ENCODE assay signal across 24 cellular contexts in the genomic region with DNA sequence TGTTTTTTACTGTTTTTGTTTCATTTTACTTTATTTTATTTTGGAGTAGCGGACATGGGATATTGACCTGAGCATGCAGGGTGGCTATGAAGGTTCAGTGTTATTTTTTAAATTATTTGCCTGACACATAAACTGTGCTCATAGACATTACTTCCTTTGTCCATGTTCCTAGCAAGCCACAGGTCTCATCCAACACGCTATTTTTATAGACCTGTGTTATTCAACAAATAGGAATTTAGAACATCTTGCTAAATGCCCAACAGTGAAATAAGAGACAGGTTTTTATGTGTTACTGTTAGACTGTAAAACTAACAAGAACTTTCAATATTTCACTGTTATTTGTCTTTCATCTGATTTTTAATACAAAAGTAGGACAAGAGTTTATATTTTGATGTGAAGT.
A peak's percentile ranks its signal among the peaks of the same experiment; 100 is the strongest.
DNase-seq lines count a peak whose midpoint lies in the region; ATAC-seq and TF ChIP-seq lines count a peak whose summit lies in the region.
"Had no signal": no experiment of that assay in that cellular context is flagged by ENCODE, and none has a peak within 500 bp of the region (broad histone marks: within the 10 kb centered on the region; RNA-seq: fewer than 3 reads in every experiment).

No MANE protein-coding gene starts in this region.

- H3K27me3 ChIP-seq in GM23338 (ENCODE audit: insufficient read depth) (no peaks in the 10 kb centered on the region), mammary epithelial cell (ENCODE audit: insufficient read depth, low read length) (no peaks in the 10 kb centered on the region), vagina (no peaks in the 10 kb centered on the region)
- H3K27me3 ChIP-seq: neural progenitor cell had no signal

- H3K4me3 Mint-ChIP-seq in GM23338 (no peak overlapping the region), mesothelial cell of epicardium (no peak overlapping the region)
- H3K4me3 Mint-ChIP-seq: activated CD8-positive, alpha-beta memory T cell treated with anti-CD3 and anti-CD28 coated beads, Interleukin-2, amount 10 ng/mL, durations not matched to agents 7 days and 5 days; activated T-cell treated with anti-CD3 and anti-CD28 coated beads, Interleukin-2, amount 50 U/mL, for 72 hours; CD4-positive, CD25-positive, alpha-beta regulatory T cell; neural progenitor cell had no signal

- H3K9me2 ChIP-seq in GM23338 (ENCODE audit: insufficient read depth), result no peaks in the 10 kb centered on the region

- dilution Hi-C loops in mammary epithelial cell (cut with HindIII; ENCODE audit: low sequenced_read_pairs), result no loop called here

- H3K4me3 ChIP-seq in GM23338 (no peak overlapping the region), mammary epithelial cell (replicated peaks in 1 of 3; ENCODE audit: insufficient read depth in 1 of 3, low read depth in 2 of 3, low read length in 3 of 3) (no peak overlapping the region), skeletal muscle cell (ENCODE audit: low read depth, low read length) (no peak overlapping the region), vagina (no peak overlapping the region)
- H3K4me3 ChIP-seq: heart right ventricle, neural progenitor cell had no signal

- BruUV-seq in mammary epithelial cell (replicated peaks; lab: Mats Ljungman, UMichigan), result no TSS peak

- H3K36me3 ChIP-seq in GM23338 (ENCODE audit: insufficient read depth), result no peaks in the 10 kb centered on the region
- no peaks in the 10 kb centered on the region for H3K36me3 ChIP-seq in mammary epithelial cell (ENCODE audit: insufficient read depth, low read length)
- H3K36me3 ChIP-seq in vagina, result no peaks in the 10 kb centered on the region
- H3K36me3 ChIP-seq: heart right ventricle, neural progenitor cell, WERI-Rb-1 had no signal

- H3K79me2 ChIP-seq in GM23338 (replicated peaks; ENCODE audit: insufficient read depth) (no peaks in the 10 kb centered on the region), mammary epithelial cell (ENCODE audit: insufficient read depth, low read length) (no peaks in the 10 kb centered on the region)

- no peak overlapping the region for H3K9ac ChIP-seq in mammary epithelial cell (ENCODE audit: insufficient read depth, low read length)
- H3K9ac ChIP-seq: neural progenitor cell had no signal

- no peaks in the 10 kb centered on the region for H3K36me3 Mint-ChIP-seq in GM23338 (ENCODE audit: low read depth)
- H3K36me3 Mint-ChIP-seq in mesothelial cell of epicardium, result no peaks in the 10 kb centered on the region
- H3K36me3 Mint-ChIP-seq: activated CD8-positive, alpha-beta memory T cell treated with anti-CD3 and anti-CD28 coated beads, Interleukin-2, amount 10 ng/mL, durations not matched to agents 7 days and 5 days; CD4-positive, CD25-positive, alpha-beta regulatory T cell; neural progenitor cell had no signal

- in situ Hi-C loops in mammary epithelial cell (cut with MboI; ENCODE audit: low sequenced_read_pairs in 2 of 2), result no loop called here

- H3K9me3 Mint-ChIP-seq in GM23338 (no peaks in the 10 kb centered on the region), mesothelial cell of epicardium (no peaks in the 10 kb centered on the region)
- H3K9me3 Mint-ChIP-seq: neural progenitor cell had no signal

- no peak for TF ChIP-seq POLR2A in vagina (IDR thresholded peaks at IDR 0.05)

- peaks cover 60% of the 10 kb centered on the region for H3K4me1 ChIP-seq in GM23338 (ENCODE audit: insufficient read depth)
- H3K4me1 ChIP-seq in mammary epithelial cell (ENCODE audit: insufficient read depth, low read length), result peaks cover 20% of the 10 kb centered on the region
- no peaks in the 10 kb centered on the region for H3K4me1 ChIP-seq in vagina
- H3K4me1 ChIP-seq: heart right ventricle had no signal

- TF ChIP-seq CTCF in GM23338 (conservative IDR thresholded peaks at IDR 0.05; ENCODE audit: low read depth in 2 of 2), result no peak
- no peak for TF ChIP-seq CTCF in mammary epithelial cell (conservative IDR thresholded peaks at IDR 0.05 in 1 of 2, IDR thresholded peaks at IDR 0.05 in 1 of 2; ENCODE audit: extremely low read depth in 1 of 2, insufficient read depth in 1 of 2, low read depth in 1 of 2, low read length in 2 of 2)
- no peak for TF ChIP-seq CTCF in mesothelial cell of epicardium (IDR thresholded peaks at IDR 0.05; ENCODE audit: unreplicated experiment)
- TF ChIP-seq CTCF in vagina (IDR thresholded peaks at IDR 0.05), result no peak

- H3K4me2 ChIP-seq in GM23338, result 0 out of 2 replicates have a peak overlapping the region, but pooled peaks have one; percentile 3
- H3K4me2 ChIP-seq in mammary epithelial cell (ENCODE audit: insufficient read depth, low read depth, low read length), result peak overlapping the region; percentile 54
- H3K4me2 ChIP-seq: neural progenitor cell had no signal

- peak overlapping the region; percentile 94 for H3K27ac Mint-ChIP-seq in GM23338
- no peak overlapping the region for H3K27ac Mint-ChIP-seq in mesothelial cell of epicardium
- H3K27ac Mint-ChIP-seq: activated CD8-positive, alpha-beta memory T cell treated with anti-CD3 and anti-CD28 coated beads, Interleukin-2, amount 10 ng/mL, durations not matched to agents 7 days and 5 days; activated T-cell treated with anti-CD3 and anti-CD28 coated beads, Interleukin-2, amount 50 U/mL, for 72 hours; CD4-positive, CD25-positive, alpha-beta regulatory T cell; neural progenitor cell had no signal

- H3K4me1 Mint-ChIP-seq in GM23338 (peaks cover 45% of the 10 kb centered on the region), mesothelial cell of epicardium (peaks cover 11% of the 10 kb centered on the region)
- H3K4me1 Mint-ChIP-seq: activated CD8-positive, alpha-beta memory T cell treated with anti-CD3 and anti-CD28 coated beads, Interleukin-2, amount 10 ng/mL, durations not matched to agents 7 days and 5 days; CD4-positive, CD25-positive, alpha-beta regulatory T cell had no signal

- no peak for ATAC-seq in GM23338
- ATAC-seq: activated CD8-positive, alpha-beta memory T cell treated with anti-CD3 and anti-CD28 coated beads, Interleukin-2, amount 10 ng/mL, durations not matched to agents 7 days and 5 days; activated T-cell treated with anti-CD3 and anti-CD28 coated beads, Interleukin-2, amount 50 U/mL, for 72 hours; heart right ventricle; Right ventricle myocardium inferior; sciatic nerve had no signal

- DNase-seq in GM23338 (ENCODE audit: low spot score) (no peak), M059J (ENCODE audit: low read depth) (peak; percentile 19), mammary epithelial cell (peak; percentile 46), skeletal muscle cell (ENCODE audit: low read depth) (peak; percentile 5), iPS-NIHi7 (ENCODE audit: extremely low spot score) (no peak), mesothelial cell of epicardium (ENCODE audit: low spot score in 2 of 2, unreplicated experiment in 2 of 2) (no peak), vagina (ENCODE audit: extremely low spot score in 2 of 2) (no peak)
- DNase-seq: activated CD4-positive, alpha-beta T cell treated with anti-CD3 and anti-CD28 coated beads, Interleukin-2, amount 50 U/mL, for 1 hour; activated CD8-positive, alpha-beta memory T cell treated with anti-CD3 and anti-CD28 coated beads, Interleukin-2, amount 10 ng/mL, durations not matched to agents 7 days and 5 days; activated naive CD4-positive, alpha-beta T cell treated with Interleukin-2 at 50 U/mL for 16 hours; activated T-cell treated with anti-CD3 and anti-CD28 coated beads, Interleukin-2, amount 50 U/mL, for 72 hours; CD4-positive, CD25-positive, alpha-beta regulatory T cell; effector memory CD4-positive, alpha-beta T cell; GOT3; heart right ventricle; MV-4-11; NCI-H446 treated with DMSO at 0.1 percent for 48 hours; posterior cingulate gyrus; stimulated activated CD4-positive, alpha-beta T cell treated with anti-CD3 and anti-CD28 coated beads, Interleukin-15, amount 100 ng/mL, for 24 hours; stimulated activated naive CD4-positive, alpha-beta T cell treated with Interleukin-2 at 50 U/mL for 16 hours; WERI-Rb-1 had no signal

- H3K27ac ChIP-seq in GM23338 (ENCODE audit: low read depth) (0 out of 2 replicates have a peak overlapping the region, but pooled peaks have one; percentile 10), mammary epithelial cell (ENCODE audit: insufficient read depth, low read depth, low read length) (no peak overlapping the region), vagina (no peak overlapping the region)
- H3K27ac ChIP-seq: heart right ventricle, neural progenitor cell, WERI-Rb-1 had no signal

- CTCF ChIA-PET in mammary epithelial cell (lab: Charles Lee; ENCODE audit: low non-redundant PET), result no interaction called here

- H3K27me3 Mint-ChIP-seq in GM23338 (ENCODE audit: insufficient read depth, low read depth, poor library complexity) (peaks cover 2% of the 10 kb centered on the region), mesothelial cell of epicardium (ENCODE audit: low read depth) (no peaks in the 10 kb centered on the region)
- H3K27me3 Mint-ChIP-seq: activated CD8-positive, alpha-beta memory T cell treated with anti-CD3 and anti-CD28 coated beads, Interleukin-2, amount 10 ng/mL, durations not matched to agents 7 days and 5 days; CD4-positive, CD25-positive, alpha-beta regulatory T cell had no signal

- WGBS in mammary epithelial cell (ENCODE audit: low coverage, missing lambda C conversion rate), result 48% methylated on average over 2 of the region's 2 CpGs

- H4K20me1 ChIP-seq in GM23338 (replicated peaks; ENCODE audit: insufficient read depth), result no peaks in the 10 kb centered on the region
- no peaks in the 10 kb centered on the region for H4K20me1 ChIP-seq in mammary epithelial cell (ENCODE audit: insufficient read depth, low read length)

- intact Hi-C loops in mammary epithelial cell (cut with micrococcal nuclease), result no loop called here
- intact Hi-C loops in vagina (cut with DNase I), result no loop called here

- H3F3A ChIP-seq in GM23338 (replicated peaks; ENCODE audit: low read depth), result no peaks in the 10 kb centered on the region

- H3K9me3 ChIP-seq in mammary epithelial cell (replicated peaks; ENCODE audit: insufficient read depth, low read length) (no peaks in the 10 kb centered on the region), vagina (no peaks in the 10 kb centered on the region)
- H3K9me3 ChIP-seq: heart right ventricle had no signal

- H2AFZ ChIP-seq in GM23338 (no peak overlapping the region), mammary epithelial cell (ENCODE audit: low read depth, low read length) (no peak overlapping the region)
- H2AFZ ChIP-seq: neural progenitor cell had no signal

TF ChIP-seq in GM23338, 12 proteins besides CTCF, POLR2A, EP300 and RAD21 (continues in another document):
- TF ChIP-seq ZNF114 (CRISPR knock-in tag; IDR thresholded peaks at IDR 0.05) (no peak), EZH2 (IDR thresholded peaks at IDR 0.05; ENCODE audit: low read depth, unreplicated experiment) (no peak), EZH2phosphoT487 (IDR thresholded peaks at IDR 0.05; ENCODE audit: unreplicated experiment) (no peak), NANOG (IDR thresholded peaks at IDR 0.05; ENCODE audit: borderline replicate concordance) (no peak), STAT1 (IDR thresholded peaks at IDR 0.05; ENCODE audit: unreplicated experiment) (no peak)

Comparison
In these comparisons a context has a peak if more than half of its experiments do, and no peak if none do; other contexts are left out.
1. DNase-seq: peak in M059J (single experiment), mammary epithelial cell (single experiment) and skeletal muscle cell (single experiment); none in GM23338 (single experiment), iPS-NIHi7 (single experiment), mesothelial cell of epicardium (0 of 2) and vagina (0 of 2).